ENCODE assay signal across 8 cellular contexts in the genomic region with DNA sequence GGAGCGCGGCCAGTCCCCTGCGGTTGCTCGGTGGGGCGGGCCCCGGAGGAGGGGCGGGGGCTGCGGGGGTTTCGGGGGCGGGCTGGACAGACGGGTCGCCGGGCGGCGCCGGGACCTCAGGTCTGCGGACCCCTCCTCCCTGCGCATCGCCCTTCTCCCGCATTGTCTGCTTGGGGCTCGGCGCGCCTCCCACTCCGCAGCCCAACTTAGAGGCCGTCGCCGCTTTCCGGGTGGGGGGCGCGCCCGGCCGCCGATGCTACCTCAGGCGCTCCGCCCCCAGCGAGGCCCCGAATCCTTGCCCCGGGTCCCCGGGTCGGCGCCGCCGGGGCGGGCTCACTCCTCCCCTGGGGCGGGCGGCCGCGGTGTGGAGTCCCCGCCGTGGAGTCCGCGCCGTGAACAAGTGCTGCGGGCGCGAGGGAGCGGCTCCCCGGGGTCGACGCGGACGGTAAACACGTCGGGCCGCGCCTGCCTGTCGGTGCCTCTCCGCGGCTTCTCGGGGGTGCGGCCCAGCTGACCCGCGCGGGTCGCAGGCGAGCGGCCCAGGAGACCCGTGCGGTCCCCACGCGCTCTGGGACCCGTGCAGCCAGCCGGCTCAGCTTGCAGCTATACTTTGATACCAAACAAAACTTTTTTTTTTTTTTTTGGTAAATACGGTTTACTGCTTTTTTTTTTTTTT. TPM values are rescaled to one million over a fixed set of nuclear protein-coding genes. Genes with fewer than 3 reads are reported as not detected.
A peak's percentile ranks its signal among the peaks of the same experiment; 100 is the strongest.
DNase-seq lines count a peak whose midpoint lies in the region; TF ChIP-seq lines count a peak whose summit lies in the region.

No MANE protein-coding gene starts in this region.

- no peaks in the 10 kb centered on the region for H3K36me3 ChIP-seq in duodenal mucosa (ENCODE audit: control insufficient read depth in 1 of 2, insufficient read depth in 2 of 2, low read length in 2 of 2)

- DNase-seq in GM20000 (ENCODE audit: low spot score) (peak; percentile 79), HT1080 (ENCODE audit: low read depth) (peak; percentile 38), cortex of kidney (lab: John Stamatoyannopoulos, UW) (no peak)
- peak; percentile 57 for DNase-seq in activated CD4-positive, alpha-beta T cell treated with anti-CD3 and anti-CD28 coated beads for 48 hours
- DNase-seq in stimulated activated CD8-positive, alpha-beta memory T cell treated with anti-CD3 and anti-CD28 coated beads, Interleukin-7, amount 100 ng/mL, for 1 hour (ENCODE audit: low read depth in 2 of 2), result peak; percentile 19 to 23

- H3K4me3 ChIP-seq in duodenal mucosa (ENCODE audit: low read depth in 1 of 2, low read length in 2 of 2) (peak overlapping the region; percentile 67), mononuclear cell (ENCODE audit: low read length) (peak overlapping the region; percentile 48)

- TF ChIP-seq CTCF in C4-2B (conservative IDR thresholded peaks at IDR 0.05), result no peak
- TF ChIP-seq CTCF in GM20000 (IDR thresholded peaks at IDR 0.05; ENCODE audit: extremely low read depth, missing control alignments), result no peak

- no peaks in the 10 kb centered on the region for H3K9me3 ChIP-seq in duodenal mucosa (ENCODE audit: control insufficient read depth in 1 of 2, low read length in 2 of 2)
- H3K9me3 ChIP-seq in mononuclear cell (ENCODE audit: low read depth, low read length), result no peaks in the 10 kb centered on the region

- H3K4me1 ChIP-seq in duodenal mucosa (ENCODE audit: control insufficient read depth in 1 of 2, insufficient read depth in 2 of 2, low read length in 2 of 2) (peaks cover 17 to 19% of the 10 kb centered on the region in 2 donors), mononuclear cell (ENCODE audit: insufficient read depth, low read length) (peaks cover 28% of the 10 kb centered on the region)

- peak overlapping the region; percentile 31 to 52 for H3K9ac ChIP-seq in duodenal mucosa (ENCODE audit: low read depth in 1 of 2, low read length in 2 of 2)

- no peaks in the 10 kb centered on the region for H3K27me3 ChIP-seq in duodenal mucosa (ENCODE audit: control insufficient read depth in 1 of 2, insufficient read depth in 2 of 2, low read length in 2 of 2)
- H3K27me3 ChIP-seq in mononuclear cell (ENCODE audit: insufficient read depth, low read length), result no peaks in the 10 kb centered on the region

- H3K27ac ChIP-seq in C4-2B (peak overlapping the region; percentile 77), duodenal mucosa (ENCODE audit: low read depth, low read length) (peak overlapping the region; percentile 81)

RNA-seq across cellular contexts. Expression of a gene that starts 0.6 kb away (rescaled TPM):
- 26.2 and 29.7 TPM in 2 replicates for total RNA-seq in HT1080 (2014; rRNA removed; shearing (Covaris generic))
- 10.7 and 11.4 TPM in 2 replicates for polyA plus RNA-seq in HT1080 (2015; cell fraction: cytosol; rRNA removed)
- 51.3 and 55.0 TPM in 2 replicates for polyA plus RNA-seq in HT1080 (2015; cell fraction: nucleus; rRNA removed)
- 346 TPM for total RNA-seq in mononuclear cell

Comparison
In these comparisons a context has a peak if more than half of its experiments do, and no peak if none do; other contexts are left out.
1. RNA of a gene that starts 0.6 kb away (total RNA-seq): 346 TPM in mononuclear cell (single experiment); 26.2 to 29.7 TPM in HT1080; every median in the first group is over 10 times any median in the second.